ENCODE assay signal across 8 cellular contexts in genomic region chr14:77097689-77098469, GRCh38. TPM values are rescaled to one million over a fixed set of nuclear protein-coding genes. Genes with fewer than 3 reads are reported as not detected.
DNase-seq lines count a peak whose midpoint lies in the region; ATAC-seq and TF ChIP-seq lines count a peak whose summit lies in the region.

Gene CIPC, plus strand, starts transcription at chr14:77098258. Its CDS starts 7,451 bp downstream, at chr14:77105709.

- H3K4me1 ChIP-seq in left ventricle myocardium inferior = peaks cover 64% of the 10 kb centered on the region

- H3K27ac ChIP-seq in left ventricle myocardium inferior (replicated peaks) = peak within 1 kb of the TSS; percentile 98

- H3K36me3 ChIP-seq in left ventricle myocardium inferior = no peaks in the 10 kb centered on the region

- H3K27ac Mint-ChIP-seq in T-helper 17 cell = peak within 1 kb of the TSS; percentile 97
- peak within 1 kb of the TSS; percentile 98 for H3K27ac Mint-ChIP-seq in progenitor cell of endocrine pancreas

- intact Hi-C loops in left ventricle myocardium inferior (cut with micrococcal nuclease) = no loop called here

- ATAC-seq in HG02885 (IDR thresholded peaks at IDR 0.05; ENCODE audit: poor library complexity, unreplicated experiment) (peak; percentile 88), T-helper 17 cell (peak; percentile 91)

- no peaks in the 10 kb centered on the region for H3K9me3 ChIP-seq in T-helper 17 cell (ENCODE audit: control insufficient read depth, low read length, poor library complexity, severe bottlenecking)
- H3K9me3 ChIP-seq in left ventricle myocardium inferior (replicated peaks) = no peaks in the 10 kb centered on the region

- peaks cover 2% of the 10 kb centered on the region for H3K36me3 Mint-ChIP-seq in T-helper 17 cell (ENCODE audit: low read depth)
- no peaks in the 10 kb centered on the region for H3K36me3 Mint-ChIP-seq in progenitor cell of endocrine pancreas (ENCODE audit: insufficient read depth)

- TF ChIP-seq POLR2A in GM15510 (IDR thresholded peaks at IDR 0.05; ENCODE audit: borderline replicate concordance, extremely low read depth, insufficient read length) = peak; percentile 76

- no peaks in the 10 kb centered on the region for H3K9me3 Mint-ChIP-seq in progenitor cell of endocrine pancreas (ENCODE audit: low read depth)

- H3K4me3 Mint-ChIP-seq in T-helper 17 cell (peak within 1 kb of the TSS; percentile 97), progenitor cell of endocrine pancreas (ENCODE audit: low read depth) (peak within 1 kb of the TSS; percentile 84)

- DNase-seq in NCI-H1694 treated with DMSO at 0.1 percent for 48 hours (lab: John Stamatoyannopoulos, UW) (peak; percentile 99), T-helper 17 cell (peak; percentile 97 to 98 (median 98)), amygdala (lab: John Stamatoyannopoulos, UW) (peak; percentile 93 to 100 (median 99)), left ventricle myocardium inferior (peak; percentile 100), progenitor cell of endocrine pancreas (ENCODE audit: low spot score, unreplicated experiment) (peak; percentile 98), ureter (ENCODE audit: low spot score) (peak; percentile 100)

- H3K27me3 ChIP-seq in left ventricle myocardium inferior (ENCODE audit: low read depth) = no peaks in the 10 kb centered on the region

- peak within 1 kb of the TSS; percentile 84 for H3K4me3 ChIP-seq in left ventricle myocardium inferior

- TF ChIP-seq CTCF in left ventricle myocardium inferior (IDR thresholded peaks at IDR 0.05; ENCODE audit: borderline replicate concordance) (no peak), progenitor cell of endocrine pancreas (IDR thresholded peaks at IDR 0.05; ENCODE audit: unreplicated experiment) (no peak)

- peaks cover 37% of the 10 kb centered on the region for H3K4me1 Mint-ChIP-seq in T-helper 17 cell
- H3K4me1 Mint-ChIP-seq in progenitor cell of endocrine pancreas (ENCODE audit: low read depth) = peaks cover 33% of the 10 kb centered on the region

- no peaks in the 10 kb centered on the region for H3K27me3 Mint-ChIP-seq in T-helper 17 cell
- H3K27me3 Mint-ChIP-seq in progenitor cell of endocrine pancreas = no peaks in the 10 kb centered on the region

RNA-seq across cellular contexts. Expression of gene CIPC, which starts in this region (rescaled TPM):
- total RNA-seq in T-helper 17 cell (10 to 100 TPM; 11.2 to 13.4 TPM), left ventricle myocardium inferior (70.3 TPM), progenitor cell of endocrine pancreas (25.2 and 25.6 TPM in 2 replicates), ureter (39.5 TPM)

Comparison
In these comparisons a context has a peak if more than half of its experiments do, and no peak if none do; other contexts are left out.
1. Peak in every context shown above with its lines: DNase-seq, ATAC-seq, H3K4me3 ChIP-seq and H3K27ac ChIP-seq.